ENCODE assay signal across 9 cellular contexts in genomic region chr7:17696422-17696821, GRCh38.
A peak's percentile ranks its signal among the peaks of the same experiment; 100 is the strongest.
DNase-seq lines count a peak whose midpoint lies in the region; ATAC-seq and TF ChIP-seq lines count a peak whose summit lies in the region.
"Had no signal": no experiment of that assay in that cellular context is flagged by ENCODE, and none has a peak within 500 bp of the region (broad histone marks: within the 10 kb centered on the region; RNA-seq: fewer than 3 reads in every experiment).

No MANE protein-coding gene starts in this region.

- H3K27me3 Mint-ChIP-seq in activated T-cell treated with anti-CD3 and anti-CD28 coated beads, Interleukin-2, amount 50 U/mL, for 72 hours (ENCODE audit: low read depth) = peaks cover 5% of the 10 kb centered on the region
- H3K27me3 Mint-ChIP-seq in activated T-cell treated with anti-CD3 and anti-CD28 coated beads, Interleukin-2, amount 50 U/mL, for 24 hours = peaks cover 5% of the 10 kb centered on the region

- H3K4me3 ChIP-seq in adipocyte (ENCODE audit: low read length) (no peak overlapping the region), aorta (ENCODE audit: low read length in 2 of 2) (no peak overlapping the region), coronary artery (no peak overlapping the region)

- peaks cover 5 to 19% of the 10 kb centered on the region in 2 donors for H3K36me3 Mint-ChIP-seq in activated T-cell treated with anti-CD3 and anti-CD28 coated beads, Interleukin-2, amount 50 U/mL, for 72 hours (ENCODE audit: insufficient read depth in 2 of 2)
- no peaks in the 10 kb centered on the region for H3K36me3 Mint-ChIP-seq in activated T-cell treated with anti-CD3 and anti-CD28 coated beads, Interleukin-2, amount 50 U/mL, for 24 hours (ENCODE audit: low read depth)

- H3K27me3 ChIP-seq in adipocyte (replicated peaks; ENCODE audit: control insufficient read depth, insufficient read depth, low read length) (no peaks in the 10 kb centered on the region), aorta (ENCODE audit: control insufficient read depth in 1 of 2, insufficient read depth in 2 of 2, low read length in 1 of 2) (no peaks in the 10 kb centered on the region)

- DNase-seq in activated T-cell treated with anti-CD3 and anti-CD28 coated beads, Interleukin-2, amount 50 U/mL, for 72 hours = peak in 1 of 2 donors; percentile 2
- DNase-seq in activated T-cell treated with anti-CD3 and anti-CD28 coated beads, Interleukin-2, amount 50 U/mL, for 24 hours = no peak
- DNase-seq in adipocyte (ENCODE audit: low read depth) (peak; percentile 99), hepatic stellate cell (ENCODE audit: low spot score) (peak; percentile 28), aorta (peak; percentile 62 to 87), coronary artery (ENCODE audit: low spot score) (no peak), SW 1271 (lab: John Stamatoyannopoulos, UW) (no peak)
- DNase-seq: activated T-cell treated with anti-CD3 and anti-CD28 coated beads, Interleukin-2, amount 50 U/mL, for 4 hours had no signal

- whole genome bisulfite sequencing in aorta, 2 donors = 33 to 43% methylated on average over 6 of the region's 6 CpGs

- H3K27ac ChIP-seq in aorta (ENCODE audit: low read depth in 1 of 2, low read length in 2 of 2) (no peak overlapping the region), coronary artery (no peak overlapping the region)

- no peaks in the 10 kb centered on the region for H3K36me3 ChIP-seq in adipocyte (ENCODE audit: control insufficient read depth, insufficient read depth, low read length, severe bottlenecking)
- no peaks in the 10 kb centered on the region for H3K36me3 ChIP-seq in aorta (ENCODE audit: control insufficient read depth in 1 of 2, insufficient read depth in 2 of 2, low read length in 1 of 2)

- H3K4me1 Mint-ChIP-seq in activated T-cell treated with anti-CD3 and anti-CD28 coated beads, Interleukin-2, amount 50 U/mL, for 72 hours (ENCODE audit: low read depth) = no peaks in the 10 kb centered on the region
- no peaks in the 10 kb centered on the region for H3K4me1 Mint-ChIP-seq in activated T-cell treated with anti-CD3 and anti-CD28 coated beads, Interleukin-2, amount 50 U/mL, for 24 hours (ENCODE audit: low read depth)

- H3K4me1 ChIP-seq in adipocyte (ENCODE audit: control insufficient read depth, insufficient read depth, low read length) (peaks cover 12% of the 10 kb centered on the region), aorta (ENCODE audit: control insufficient read depth in 1 of 2, insufficient read depth in 2 of 2, low read length in 2 of 2) (no peaks in the 10 kb centered on the region)

- H3K9me3 Mint-ChIP-seq in activated T-cell treated with anti-CD3 and anti-CD28 coated beads, Interleukin-2, amount 50 U/mL, for 72 hours = peaks cover 12 to 16% of the 10 kb centered on the region in 2 donors
- peaks cover 11% of the 10 kb centered on the region for H3K9me3 Mint-ChIP-seq in activated T-cell treated with anti-CD3 and anti-CD28 coated beads, Interleukin-2, amount 50 U/mL, for 24 hours

- peak; percentile 39 to 49 for ATAC-seq in activated T-cell treated with anti-CD3 and anti-CD28 coated beads, Interleukin-2, amount 50 U/mL, for 72 hours (replicated peaks in 1 of 2)
- ATAC-seq in aorta (ENCODE audit: low FRiP score) = peak; percentile 85
- ATAC-seq in GM21786 (IDR thresholded peaks at IDR 0.05; ENCODE audit: unreplicated experiment) = no peak
- ATAC-seq: activated T-cell treated with anti-CD3 and anti-CD28 coated beads, Interleukin-2, amount 50 U/mL, for 4 hours had no signal

- TF ChIP-seq CTCF in coronary artery (IDR thresholded peaks at IDR 0.05) = no peak

- H3K9me3 ChIP-seq in adipocyte (ENCODE audit: control insufficient read depth, low read length) = peaks cover 36% of the 10 kb centered on the region
- H3K9me3 ChIP-seq in aorta (ENCODE audit: control insufficient read depth, low read length) = peaks cover 4% of the 10 kb centered on the region

- no peak overlapping the region for H3K27ac Mint-ChIP-seq in activated T-cell treated with anti-CD3 and anti-CD28 coated beads, Interleukin-2, amount 50 U/mL, for 72 hours
- no peak overlapping the region for H3K27ac Mint-ChIP-seq in activated T-cell treated with anti-CD3 and anti-CD28 coated beads, Interleukin-2, amount 50 U/mL, for 24 hours

- H3K9ac ChIP-seq in adipocyte (ENCODE audit: low read length) = no peak overlapping the region

- H3K4me3 Mint-ChIP-seq in activated T-cell treated with anti-CD3 and anti-CD28 coated beads, Interleukin-2, amount 50 U/mL, for 72 hours = no peak overlapping the region
- no peak overlapping the region for H3K4me3 Mint-ChIP-seq in activated T-cell treated with anti-CD3 and anti-CD28 coated beads, Interleukin-2, amount 50 U/mL, for 24 hours
- H3K4me3 Mint-ChIP-seq: activated T-cell treated with anti-CD3 and anti-CD28 coated beads, Interleukin-2, amount 50 U/mL, for 4 hours had no signal

- intact Hi-C loops in aorta (cut with DNase I) = no loop called here

Comparison
In these comparisons a context has a peak if more than half of its experiments do, and no peak if none do; other contexts are left out.
1. DNase-seq: peak in adipocyte (single experiment), hepatic stellate cell (single experiment) and aorta (2 of 2); none in activated T-cell treated with anti-CD3 and anti-CD28 coated beads, Interleukin-2, amount 50 U/mL, for 24 hours (single experiment), coronary artery (single experiment) and SW 1271 (0 of 2).